16 cellular contexts compared by ENCODE assay signal in genomic region chr22:29938285-29938693, GRCh38. TPM values are rescaled to one million over a fixed set of nuclear protein-coding genes. Genes with fewer than 3 reads are reported as not detected.
DNase-seq lines count a peak whose midpoint lies in the region; ATAC-seq, FAIRE-seq and TF ChIP-seq lines count a peak whose summit lies in the region.
"Had no signal": no experiment of that assay in that cellular context is flagged by ENCODE, and none has a peak within 500 bp of the region (broad histone marks: within the 10 kb centered on the region; RNA-seq: fewer than 3 reads in every experiment).

No MANE protein-coding gene starts in this region.

- no peaks in the 10 kb centered on the region for H3K9me3 ChIP-seq in astrocyte (ENCODE audit: insufficient read depth, low read depth, low read length)
- H3K9me3 ChIP-seq: SJSA1 had no signal

- H3K4me3 ChIP-seq in GM06990 (replicated peaks; ENCODE audit: low read depth, low read length) (peak overlapping the region; percentile 18), astrocyte (ENCODE audit: insufficient read depth, low read depth, low read length) (no peak overlapping the region)
- H3K4me3 ChIP-seq: SJSA1 had no signal

- H3K36me3 ChIP-seq in GM06990 (ENCODE audit: control insufficient read depth, insufficient read depth, low read length) (no peaks in the 10 kb centered on the region), astrocyte (ENCODE audit: insufficient read depth, low read length) (no peaks in the 10 kb centered on the region)
- H3K36me3 ChIP-seq: SJSA1 had no signal

- no peaks in the 10 kb centered on the region for H3K4me1 ChIP-seq in astrocyte (ENCODE audit: insufficient read depth, low read length)

- H3K27ac ChIP-seq in astrocyte (ENCODE audit: low read depth, low read length), result no peak overlapping the region
- H3K27ac ChIP-seq: SJSA1 had no signal

- H3K4me3 Mint-ChIP-seq in astrocyte (ENCODE audit: unreplicated experiment) (no peak overlapping the region), nephron progenitor cell (no peak overlapping the region)
- H3K4me3 Mint-ChIP-seq in naive thymus-derived CD8-positive, alpha-beta T cell, result no peak overlapping the region
- H3K4me3 Mint-ChIP-seq: activated CD4-positive, alpha-beta T cell treated with anti-CD3 and anti-CD28 coated beads, Interleukin-2, amount 10 ng/mL, durations not matched to agents 7 days and 5 days; activated naive CD8-positive, alpha-beta T cell treated with anti-CD3 and anti-CD28 coated beads, Interleukin-2, amount 10 ng/mL, durations not matched to agents 7 days and 5 days had no signal

- FAIRE-seq in astrocyte (lab: Jason Lieb, UNC), result no peak
- FAIRE-seq: H54 had no signal

- H3K27ac Mint-ChIP-seq in astrocyte (ENCODE audit: unreplicated experiment) (no peak overlapping the region), nephron progenitor cell (no peak overlapping the region)
- H3K27ac Mint-ChIP-seq in naive thymus-derived CD8-positive, alpha-beta T cell, result peak overlapping the region in 2 of 10 donors; percentile 10 to 63
- H3K27ac Mint-ChIP-seq: activated CD4-positive, alpha-beta T cell treated with anti-CD3 and anti-CD28 coated beads, Interleukin-2, amount 10 ng/mL, durations not matched to agents 7 days and 5 days; activated naive CD8-positive, alpha-beta T cell treated with anti-CD3 and anti-CD28 coated beads, Interleukin-2, amount 10 ng/mL, durations not matched to agents 7 days and 5 days had no signal

- peaks cover 80% of the 10 kb centered on the region for H3K79me2 ChIP-seq in astrocyte (ENCODE audit: insufficient read depth, low read length)

- ATAC-seq in GM18870 (IDR thresholded peaks at IDR 0.05; ENCODE audit: unreplicated experiment) (peak; percentile 60), HG02852 (IDR thresholded peaks at IDR 0.05; ENCODE audit: unreplicated experiment) (peak; percentile 71)
- no peak for ATAC-seq in naive thymus-derived CD8-positive, alpha-beta T cell

- TF ChIP-seq CTCF in GM06990 (IDR thresholded peaks at IDR 0.05; ENCODE audit: insufficient read depth, low read length, poor library complexity, severe bottlenecking) (no peak), astrocyte (IDR thresholded peaks at IDR 0.05; ENCODE audit: insufficient read depth, low read depth, low read length) (no peak), nephron progenitor cell (IDR thresholded peaks at IDR 0.05) (no peak)

- H4K20me1 ChIP-seq in astrocyte (ENCODE audit: insufficient read depth, low read length), result peaks cover 64% of the 10 kb centered on the region

- peaks cover 2% of the 10 kb centered on the region for H3K9me3 Mint-ChIP-seq in astrocyte (ENCODE audit: unreplicated experiment)
- peaks cover 52% of the 10 kb centered on the region for H3K9me3 Mint-ChIP-seq in nephron progenitor cell
- H3K9me3 Mint-ChIP-seq in naive thymus-derived CD8-positive, alpha-beta T cell, result peaks cover 0 to 25% (median 2%) of the 10 kb centered on the region in 9 donors

- POLR2A ChIA-PET in naive thymus-derived CD8-positive, alpha-beta T cell (lab: Charles Lee), result no interaction called here

- H3K27me3 ChIP-seq in GM06990 (replicated peaks; ENCODE audit: control insufficient read depth, insufficient read depth, low read length) (no peaks in the 10 kb centered on the region), astrocyte (ENCODE audit: insufficient read depth, low read length) (no peaks in the 10 kb centered on the region)
- H3K27me3 ChIP-seq: SJSA1 had no signal

- no peaks in the 10 kb centered on the region for H3K27me3 Mint-ChIP-seq in astrocyte (ENCODE audit: low read depth, unreplicated experiment)
- H3K27me3 Mint-ChIP-seq in nephron progenitor cell (ENCODE audit: low read depth, poor library complexity), result no peaks in the 10 kb centered on the region
- no peaks in the 10 kb centered on the region for H3K27me3 Mint-ChIP-seq in naive thymus-derived CD8-positive, alpha-beta T cell
- H3K27me3 Mint-ChIP-seq: activated CD4-positive, alpha-beta T cell treated with anti-CD3 and anti-CD28 coated beads, Interleukin-2, amount 10 ng/mL, durations not matched to agents 7 days and 5 days; CD4-positive, alpha-beta memory T cell had no signal

- H3K4me1 Mint-ChIP-seq in astrocyte (ENCODE audit: low read depth, unreplicated experiment) (peaks cover 15% of the 10 kb centered on the region), nephron progenitor cell (no peaks in the 10 kb centered on the region)
- peaks cover 13 to 56% (median 45%) of the 10 kb centered on the region in 4 donors for H3K4me1 Mint-ChIP-seq in naive thymus-derived CD8-positive, alpha-beta T cell

- no peak overlapping the region for H2AFZ ChIP-seq in astrocyte (ENCODE audit: low read depth, low read length)

- DNase-seq in GM06990 (ENCODE audit: extremely low read depth, insufficient read length) (peak; percentile 79), astrocyte (ENCODE audit: low read depth) (peak; percentile 21), nephron progenitor cell (no peak), DMS 273 treated with DMSO at 0.1 percent for 48 hours (lab: John Stamatoyannopoulos, UW) (no peak)
- DNase-seq in stimulated activated naive CD4-positive, alpha-beta T cell treated with Interleukin-2 at 50 U/mL for 16 hours (lab: John Stamatoyannopoulos, UW), result no peak
- DNase-seq in naive thymus-derived CD8-positive, alpha-beta T cell, result no peak
- DNase-seq: activated CD4-positive, alpha-beta T cell treated with anti-CD3 and anti-CD28 coated beads, Interleukin-2, amount 10 ng/mL, durations not matched to agents 7 days and 5 days; activated naive CD8-positive, alpha-beta T cell treated with anti-CD3 and anti-CD28 coated beads, Interleukin-2, amount 10 ng/mL, durations not matched to agents 7 days and 5 days; CD4-positive, alpha-beta memory T cell; dermis blood vessel endothelial cell; NCI-H1417; NCI-H524 treated with DMSO at 0.1 percent for 48 hours had no signal

- no peak overlapping the region for H3K4me2 ChIP-seq in astrocyte (ENCODE audit: low read length)

- no peak overlapping the region for H3K9ac ChIP-seq in astrocyte (ENCODE audit: low read length)

- H3K36me3 Mint-ChIP-seq in astrocyte (ENCODE audit: low read depth, unreplicated experiment) (peaks cover 8% of the 10 kb centered on the region), nephron progenitor cell (ENCODE audit: low read depth) (peaks cover 52% of the 10 kb centered on the region)
- H3K36me3 Mint-ChIP-seq in naive thymus-derived CD8-positive, alpha-beta T cell, result peaks cover 8 to 28% (median 12%) of the 10 kb centered on the region in 3 donors

RNA-seq across cellular contexts. Expression of gene MTMR3, which starts 55.3 kb away (rescaled TPM):
- 37.3 and 41.0 TPM in 2 replicates for total RNA-seq in astrocyte
- total RNA-seq in naive thymus-derived CD8-positive, alpha-beta T cell, result 10 to 100 TPM; 61.4 to 68.7 TPM
- polyA plus RNA-seq in naive thymus-derived CD8-positive, alpha-beta T cell, result 10 to 100 TPM; 13.4 to 20.9 (median 14.9) TPM

Comparison
In these comparisons a context has a peak if more than half of its experiments do, and no peak if none do; other contexts are left out.
1. DNase-seq: peak in GM06990 (single experiment) and astrocyte (single experiment); none in nephron progenitor cell (single experiment), stimulated activated naive CD4-positive, alpha-beta T cell treated with Interleukin-2 at 50 U/mL for 16 hours (single experiment), naive thymus-derived CD8-positive, alpha-beta T cell (0 of 10) and DMS 273 treated with DMSO at 0.1 percent for 48 hours (single experiment).
2. ATAC-seq: peak in GM18870 (single experiment) and HG02852 (single experiment); none in naive thymus-derived CD8-positive, alpha-beta T cell (0 of 2).